Comparison of ENCODE assay signal across 1 cellular context in genomic region chr12:76621582-76622024, GRCh38.
TF ChIP-seq lines count a peak whose summit lies in the region.

No MANE protein-coding gene starts in this region.

TF ChIP-seq in HepG2, 621 proteins besides CTCF, POLR2A, EP300 and RAD21 (continued from another document):
- TF ChIP-seq, protein P1, sequence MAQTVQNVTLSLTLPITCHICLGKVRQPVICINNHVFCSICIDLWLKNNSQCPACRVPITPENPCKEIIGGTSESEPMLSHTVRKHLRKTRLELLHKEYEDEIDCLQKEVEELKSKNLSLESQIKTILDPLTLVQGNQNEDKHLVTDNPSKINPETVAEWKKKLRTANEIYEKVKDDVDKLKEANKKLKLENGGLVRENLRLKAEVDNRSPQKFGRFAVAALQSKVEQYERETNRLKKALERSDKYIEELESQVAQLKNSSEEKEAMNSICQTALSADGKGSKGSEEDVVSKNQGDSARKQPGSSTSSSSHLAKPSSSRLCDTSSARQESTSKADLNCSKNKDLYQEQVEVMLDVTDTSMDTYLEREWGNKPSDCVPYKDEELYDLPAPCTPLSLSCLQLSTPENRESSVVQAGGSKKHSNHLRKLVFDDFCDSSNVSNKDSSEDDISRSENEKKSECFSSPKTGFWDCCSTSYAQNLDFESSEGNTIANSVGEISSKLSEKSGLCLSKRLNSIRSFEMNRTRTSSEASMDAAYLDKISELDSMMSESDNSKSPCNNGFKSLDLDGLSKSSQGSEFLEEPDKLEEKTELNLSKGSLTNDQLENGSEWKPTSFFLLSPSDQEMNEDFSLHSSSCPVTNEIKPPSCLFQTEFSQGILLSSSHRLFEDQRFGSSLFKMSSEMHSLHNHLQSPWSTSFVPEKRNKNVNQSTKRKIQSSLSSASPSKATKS (CRISPR knock-in tag; IDR thresholded peaks at IDR 0.05): no peak
- no peak for TF ChIP-seq MXI1 (IDR thresholded peaks at IDR 0.05; ENCODE audit: borderline replicate concordance, low read depth, low read length)
- no peak for TF ChIP-seq KDM5B (CRISPR knock-in tag; IDR thresholded peaks at IDR 0.05; ENCODE audit: borderline replicate concordance)
- peak; percentile 99 for TF ChIP-seq SOX13 (IDR thresholded peaks at IDR 0.05)
- peak in 1 of 2 experiments; percentile 100; a peak in 2 of 4 replicates for TF ChIP-seq SOX13 (CRISPR knock-in tag; conservative IDR thresholded peaks at IDR 0.05 in 1 of 2, IDR thresholded peaks at IDR 0.05 in 1 of 2)
- TF ChIP-seq NFE2 (CRISPR knock-in tag; IDR thresholded peaks at IDR 0.05): no peak
- TF ChIP-seq HDAC2 (CRISPR knock-in tag; IDR thresholded peaks at IDR 0.05): peak; percentile 79; the same call in 1 of the 2 replicates
- TF ChIP-seq, protein P2, sequence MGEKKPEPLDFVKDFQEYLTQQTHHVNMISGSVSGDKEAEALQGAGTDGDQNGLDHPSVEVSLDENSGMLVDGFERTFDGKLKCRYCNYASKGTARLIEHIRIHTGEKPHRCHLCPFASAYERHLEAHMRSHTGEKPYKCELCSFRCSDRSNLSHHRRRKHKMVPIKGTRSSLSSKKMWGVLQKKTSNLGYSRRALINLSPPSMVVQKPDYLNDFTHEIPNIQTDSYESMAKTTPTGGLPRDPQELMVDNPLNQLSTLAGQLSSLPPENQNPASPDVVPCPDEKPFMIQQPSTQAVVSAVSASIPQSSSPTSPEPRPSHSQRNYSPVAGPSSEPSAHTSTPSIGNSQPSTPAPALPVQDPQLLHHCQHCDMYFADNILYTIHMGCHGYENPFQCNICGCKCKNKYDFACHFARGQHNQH (CRISPR knock-in tag; IDR thresholded peaks at IDR 0.05): 0 out of 2 replicates have a peak, but pooled peaks have one; percentile 36
- TF ChIP-seq, protein P3, sequence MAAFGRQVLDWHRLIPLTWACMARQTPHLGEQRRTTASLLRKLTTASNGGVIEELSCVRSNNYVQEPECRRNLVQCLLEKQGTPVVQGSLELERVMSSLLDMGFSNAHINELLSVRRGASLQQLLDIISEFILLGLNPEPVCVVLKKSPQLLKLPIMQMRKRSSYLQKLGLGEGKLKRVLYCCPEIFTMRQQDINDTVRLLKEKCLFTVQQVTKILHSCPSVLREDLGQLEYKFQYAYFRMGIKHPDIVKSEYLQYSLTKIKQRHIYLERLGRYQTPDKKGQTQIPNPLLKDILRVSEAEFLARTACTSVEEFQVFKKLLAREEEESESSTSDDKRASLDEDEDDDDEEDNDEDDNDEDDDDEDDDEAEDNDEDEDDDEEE (CRISPR knock-in tag; IDR thresholded peaks at IDR 0.05): no peak
- TF ChIP-seq, protein P4, sequence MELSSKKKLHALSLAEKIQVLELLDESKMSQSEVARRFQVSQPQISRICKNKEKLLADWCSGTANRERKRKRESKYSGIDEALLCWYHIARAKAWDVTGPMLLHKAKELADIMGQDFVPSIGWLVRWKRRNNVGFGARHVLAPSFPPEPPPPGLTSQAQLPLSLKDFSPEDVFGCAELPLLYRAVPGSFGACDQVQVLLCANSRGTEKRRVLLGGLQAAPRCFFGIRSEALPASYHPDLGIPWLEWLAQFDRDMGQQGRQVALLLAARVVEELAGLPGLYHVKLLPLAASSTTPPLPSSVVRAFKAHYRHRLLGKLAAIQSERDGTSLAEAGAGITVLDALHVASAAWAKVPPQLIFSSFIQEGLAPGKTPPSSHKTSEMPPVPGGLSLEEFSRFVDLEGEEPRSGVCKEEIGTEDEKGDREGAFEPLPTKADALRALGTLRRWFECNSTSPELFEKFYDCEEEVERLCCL (CRISPR knock-in tag; IDR thresholded peaks at IDR 0.05; ENCODE audit: borderline replicate concordance): no peak
- no peak for TF ChIP-seq ZNF317 (CRISPR knock-in tag; IDR thresholded peaks at IDR 0.05)
- no peak for TF ChIP-seq IKZF4 (CRISPR knock-in tag; IDR thresholded peaks at IDR 0.05; ENCODE audit: borderline replicate concordance, low read depth, not compliant biosample characterization)
- TF ChIP-seq SMAD3 (CRISPR knock-in tag; IDR thresholded peaks at IDR 0.05): peak; percentile 75; the same call in 1 of the 2 replicates
- no peak for TF ChIP-seq PITX1 (CRISPR knock-in tag; IDR thresholded peaks at IDR 0.05)
- peak; percentile 35; the same call in 1 of the 2 replicates for TF ChIP-seq FOSL2 (CRISPR knock-in tag; IDR thresholded peaks at IDR 0.05)
- 0 out of 2 replicates have a peak, but pooled peaks have one; percentile 26 for TF ChIP-seq RFX3 (CRISPR knock-in tag; IDR thresholded peaks at IDR 0.05)
- no peak for TF ChIP-seq ZNF224 (CRISPR knock-in tag; IDR thresholded peaks at IDR 0.05)
- TF ChIP-seq KAT8 (CRISPR knock-in tag; IDR thresholded peaks at IDR 0.05): peak; percentile 68; the same call in 1 of the 2 replicates
- peak; percentile 92 for TF ChIP-seq ARID3A (IDR thresholded peaks at IDR 0.05; ENCODE audit: low read depth, low read length)
- peak; percentile 86 for TF ChIP-seq HNF4A (CRISPR knock-in tag; IDR thresholded peaks at IDR 0.05)
- TF ChIP-seq NFKBIZ (CRISPR knock-in tag; IDR thresholded peaks at IDR 0.05): peak; percentile 34; the same call in 1 of the 2 replicates
- TF ChIP-seq ZBTB42 (CRISPR knock-in tag; IDR thresholded peaks at IDR 0.05): no peak
- peak; percentile 49; the same call in 1 of the 2 replicates for TF ChIP-seq KDM3A (CRISPR knock-in tag; IDR thresholded peaks at IDR 0.05; ENCODE audit: low read depth)
